Comparison of ENCODE assay signal across 8 cellular contexts in the genomic region with DNA sequence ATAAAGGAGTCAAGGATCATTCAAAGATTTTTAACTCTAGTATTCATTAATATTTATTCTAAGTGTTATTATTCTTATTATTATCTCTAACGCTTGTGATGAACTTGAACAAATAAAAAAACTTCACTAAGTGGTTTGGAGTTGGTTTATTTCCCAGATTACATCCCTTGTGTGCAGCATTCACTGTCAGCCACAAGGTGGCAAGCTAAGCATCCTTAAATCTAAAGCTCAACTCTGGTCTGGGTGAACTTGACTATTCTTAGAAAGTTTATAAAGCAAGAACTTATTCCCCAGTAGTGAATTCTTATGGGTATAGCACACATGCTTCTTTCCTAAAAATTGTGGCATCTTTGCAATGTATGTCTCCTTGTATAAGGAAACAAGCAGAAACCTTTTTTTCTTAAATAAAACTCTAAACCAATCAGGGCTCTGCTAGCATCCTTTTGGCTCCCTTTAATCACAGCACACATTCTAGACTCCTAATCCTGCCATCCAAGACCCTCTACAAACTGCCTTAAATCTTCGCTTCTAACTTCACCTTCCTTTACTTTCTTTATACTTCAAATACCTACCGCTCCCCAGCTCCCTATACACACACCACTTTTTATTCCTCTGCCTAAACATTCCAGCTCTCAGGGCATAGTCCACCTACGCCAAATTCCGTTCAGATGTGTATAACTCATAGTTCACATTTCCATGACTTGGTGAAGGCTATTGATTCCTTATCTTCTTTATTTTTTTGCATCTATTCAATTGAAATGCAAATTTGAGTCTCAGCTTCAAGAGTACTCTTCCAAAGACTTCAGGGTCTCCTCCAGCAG.
DNase-seq lines count a peak whose midpoint lies in the region; ATAC-seq and TF ChIP-seq lines count a peak whose summit lies in the region.

No MANE protein-coding gene starts in this region.

- no peaks in the 10 kb centered on the region for H3K79me2 ChIP-seq in DOHH2 (ENCODE audit: control insufficient read depth, low read length)

- no peaks in the 10 kb centered on the region for H3K27me3 ChIP-seq in DOHH2 (ENCODE audit: control insufficient read depth, low read length)

- H3K9me3 ChIP-seq in DOHH2 (ENCODE audit: control insufficient read depth, insufficient read depth, low read length) = no peaks in the 10 kb centered on the region

- no peak overlapping the region for H3K27ac ChIP-seq in DOHH2 (ENCODE audit: low read depth, low read length)

- ATAC-seq in GM19043 (IDR thresholded peaks at IDR 0.05; ENCODE audit: low read depth, unreplicated experiment) (peak; percentile 92), HG03095 (IDR thresholded peaks at IDR 0.05; ENCODE audit: unreplicated experiment) (peak; percentile 91), left lobe of liver (peak; percentile 98)

- H3K9me2 ChIP-seq in DOHH2 (replicated peaks; ENCODE audit: control insufficient read depth, low read length) = no peaks in the 10 kb centered on the region

- H3K4me1 ChIP-seq in DOHH2 (ENCODE audit: control insufficient read depth, low read length) = no peaks in the 10 kb centered on the region; the same call in 1 of the 2 replicates

- DNase-seq in NCI-H446 treated with DMSO at 0.1 percent for 48 hours (lab: John Stamatoyannopoulos, UW) (peak; percentile 39), T47D (ENCODE audit: low read depth in 1 of 2, low spot score in 1 of 2) (peak; percentile 26 to 84), left lobe of liver (ENCODE audit: low spot score) (no peak), cerebellar nuclear complex (lab: John Stamatoyannopoulos, UW) (no peak)
- no peak for DNase-seq in stimulated activated CD4-positive, alpha-beta T cell treated with anti-CD3 and anti-CD28 coated beads, Interleukin-1b, Interleukin-23, amount 100 ng/mL, for 48 hours

- no peaks in the 10 kb centered on the region for H4K20me1 ChIP-seq in DOHH2 (ENCODE audit: control insufficient read depth, insufficient read depth, low read depth, low read length)

- no peak overlapping the region for H3K4me3 ChIP-seq in DOHH2 (ENCODE audit: low read length)

- no peaks in the 10 kb centered on the region for H3K36me3 ChIP-seq in DOHH2 (ENCODE audit: control insufficient read depth, low read length)

- H3K4me2 ChIP-seq in DOHH2 (ENCODE audit: low read length) = no peak overlapping the region

- no peaks in the 10 kb centered on the region for H3F3A ChIP-seq in DOHH2 (ENCODE audit: control insufficient read depth, insufficient read depth)

- TF ChIP-seq CTCF in DOHH2 (IDR thresholded peaks at IDR 0.05; ENCODE audit: low read depth, low read length, poor library complexity, severe bottlenecking) = peak; percentile 72

- in situ Hi-C loops in T47D (cut with HindIII; ENCODE audit: low pct_unique_long_range_greater_than_20kb, low sequenced_read_pairs) = no loop called here

Comparison
In these comparisons a context has a peak if more than half of its experiments do, and no peak if none do; other contexts are left out.
1. DNase-seq: peak in NCI-H446 treated with DMSO at 0.1 percent for 48 hours (single experiment) and T47D (2 of 2); none in left lobe of liver (single experiment), stimulated activated CD4-positive, alpha-beta T cell treated with anti-CD3 and anti-CD28 coated beads, Interleukin-1b, Interleukin-23, amount 100 ng/mL, for 48 hours (single experiment) and cerebellar nuclear complex (0 of 2).
2. Peak in every context shown above with its lines, with median percentiles within 50 percentile points of each other: ATAC-seq.